10 cellular contexts compared by ENCODE assay signal in genomic region chr9:130693101-130693425, GRCh38. TPM values are rescaled to one million over a fixed set of nuclear protein-coding genes. Genes with fewer than 3 reads are reported as not detected.
DNase-seq lines count a peak whose midpoint lies in the region; ATAC-seq, FAIRE-seq and TF ChIP-seq lines count a peak whose summit lies in the region.
"Had no signal": no experiment of that assay in that cellular context is flagged by ENCODE, and none has a peak within 500 bp of the region (broad histone marks: within the 10 kb centered on the region; RNA-seq: fewer than 3 reads in every experiment).

No MANE protein-coding gene starts in this region.

- TF ChIP-seq CTCF in astrocyte (IDR thresholded peaks at IDR 0.05; ENCODE audit: insufficient read depth, low read depth, low read length): no peak
- TF ChIP-seq CTCF in lower lobe of right lung (IDR thresholded peaks at IDR 0.05): no peak
- TF ChIP-seq CTCF in transverse colon (IDR thresholded peaks at IDR 0.05): no peak

- peaks cover 22% of the 10 kb centered on the region for H4K20me1 ChIP-seq in astrocyte (ENCODE audit: insufficient read depth, low read length)

- H3K4me3 ChIP-seq in astrocyte (ENCODE audit: insufficient read depth, low read depth, low read length) (peak overlapping the region; percentile 94), lower lobe of right lung (peak overlapping the region; percentile 93), transverse colon (peak overlapping the region; percentile 19 to 78 (median 64))

- peak overlapping the region; percentile 94 for H3K4me3 Mint-ChIP-seq in activated T-cell treated with anti-CD3 and anti-CD28 coated beads, Interleukin-2, amount 50 U/mL, for 24 hours
- H3K4me3 Mint-ChIP-seq in astrocyte (ENCODE audit: unreplicated experiment): peak overlapping the region; percentile 99

- H3K79me2 ChIP-seq in astrocyte (ENCODE audit: insufficient read depth, low read length): peaks cover 39% of the 10 kb centered on the region

- H3K4me1 ChIP-seq in astrocyte (ENCODE audit: insufficient read depth, low read length): peaks cover 16% of the 10 kb centered on the region
- H3K4me1 ChIP-seq in lower lobe of right lung: peaks cover 25% of the 10 kb centered on the region
- peaks cover 2 to 31% (median 25%) of the 10 kb centered on the region in 4 donors for H3K4me1 ChIP-seq in transverse colon

- no peaks in the 10 kb centered on the region for H3K9me3 ChIP-seq in astrocyte (ENCODE audit: insufficient read depth, low read depth, low read length)
- no peaks in the 10 kb centered on the region for H3K9me3 ChIP-seq in lower lobe of right lung
- H3K9me3 ChIP-seq in transverse colon: no peaks in the 10 kb centered on the region

- no peak for TF ChIP-seq EP300 in transverse colon (IDR thresholded peaks at IDR 0.05; ENCODE audit: low read depth)

- H3K27ac ChIP-seq in astrocyte (ENCODE audit: low read depth, low read length) (peak overlapping the region; percentile 64), lower lobe of right lung (peak overlapping the region; percentile 59), transverse colon (peak overlapping the region; percentile 63 to 79 (median 70))

- no peaks in the 10 kb centered on the region for H3K27me3 ChIP-seq in astrocyte (ENCODE audit: insufficient read depth, low read length)
- no peaks in the 10 kb centered on the region for H3K27me3 ChIP-seq in lower lobe of right lung (ENCODE audit: low read depth)
- H3K27me3 ChIP-seq in transverse colon: no peaks in the 10 kb centered on the region

- peaks cover 48% of the 10 kb centered on the region for H3K36me3 Mint-ChIP-seq in activated T-cell treated with anti-CD3 and anti-CD28 coated beads, Interleukin-2, amount 50 U/mL, for 24 hours (ENCODE audit: low read depth)
- H3K36me3 Mint-ChIP-seq in astrocyte (ENCODE audit: low read depth, unreplicated experiment): peaks cover 17% of the 10 kb centered on the region

- H2AFZ ChIP-seq in astrocyte (ENCODE audit: low read depth, low read length): peak overlapping the region; percentile 90

- H3K27me3 Mint-ChIP-seq in activated T-cell treated with anti-CD3 and anti-CD28 coated beads, Interleukin-2, amount 50 U/mL, for 24 hours: no peaks in the 10 kb centered on the region
- peaks cover 4% of the 10 kb centered on the region for H3K27me3 Mint-ChIP-seq in astrocyte (ENCODE audit: low read depth, unreplicated experiment)

- H3K9me3 Mint-ChIP-seq in activated T-cell treated with anti-CD3 and anti-CD28 coated beads, Interleukin-2, amount 50 U/mL, for 24 hours: no peaks in the 10 kb centered on the region
- H3K9me3 Mint-ChIP-seq in astrocyte (ENCODE audit: unreplicated experiment): no peaks in the 10 kb centered on the region

- DNase-seq in activated T-cell treated with anti-CD3 and anti-CD28 coated beads, Interleukin-2, amount 50 U/mL, for 24 hours: no peak
- no peak for DNase-seq in activated T-cell treated with anti-CD3 and anti-CD28 coated beads, Interleukin-2, amount 50 U/mL, for 48 hours
- no peak for DNase-seq in astrocyte (ENCODE audit: low read depth)
- no peak for DNase-seq in lower lobe of right lung
- no peak for DNase-seq in transverse colon

- in situ Hi-C loops in transverse colon (cut with MboI; ENCODE audit: low pct_ligation_motif_present in 1 of 4, low pct_unique_long_range_greater_than_20kb in 1 of 4, low sequenced_read_pairs in 3 of 4): no loop called here

- peaks cover 47% of the 10 kb centered on the region for H3K4me1 Mint-ChIP-seq in activated T-cell treated with anti-CD3 and anti-CD28 coated beads, Interleukin-2, amount 50 U/mL, for 24 hours (ENCODE audit: low read depth)
- H3K4me1 Mint-ChIP-seq in astrocyte (ENCODE audit: low read depth, unreplicated experiment): peaks cover 29% of the 10 kb centered on the region

- peak overlapping the region; percentile 92 for H3K4me2 ChIP-seq in astrocyte (ENCODE audit: low read length)

- intact Hi-C loops in lower lobe of right lung (cut with DNase I) (no loop called here), transverse colon (cut with DNase I; ENCODE audit: low total_unique reads) (no loop called here)

- H3K27ac Mint-ChIP-seq in activated T-cell treated with anti-CD3 and anti-CD28 coated beads, Interleukin-2, amount 50 U/mL, for 24 hours: peak overlapping the region; percentile 96
- H3K27ac Mint-ChIP-seq in astrocyte (ENCODE audit: unreplicated experiment): peak overlapping the region; percentile 42

- peak overlapping the region; percentile 91 for H3K9ac ChIP-seq in astrocyte (ENCODE audit: low read length)

- no peak for FAIRE-seq in astrocyte (lab: Jason Lieb, UNC)

- peaks cover 12% of the 10 kb centered on the region for H3K36me3 ChIP-seq in astrocyte (ENCODE audit: insufficient read depth, low read length)
- peaks cover 29% of the 10 kb centered on the region for H3K36me3 ChIP-seq in lower lobe of right lung
- peaks cover 0 to 9% (median 2%) of the 10 kb centered on the region in 4 donors for H3K36me3 ChIP-seq in transverse colon

- ATAC-seq in lower lobe of right lung (no peak), HG02885 (IDR thresholded peaks at IDR 0.05; ENCODE audit: poor library complexity, unreplicated experiment) (no peak), GM18870 (IDR thresholded peaks at IDR 0.05; ENCODE audit: unreplicated experiment) (no peak), GM18909 (IDR thresholded peaks at IDR 0.05; ENCODE audit: poor library complexity, unreplicated experiment) (no peak)

- no peak for TF ChIP-seq POLR2A in transverse colon (IDR thresholded peaks at IDR 0.05)

- WGBS in transverse colon (ENCODE audit: low coverage in 1 of 2), 2 donors: 6 to 11% methylated on average over 7 to 8 of the region's 8 CpGs

RNA-seq across cellular contexts. Expression of gene EXOSC2, which starts 0.5 kb away (rescaled TPM):
- 21.0 and 28.1 TPM in 2 replicates for total RNA-seq in astrocyte
- 18.4 TPM for total RNA-seq in lower lobe of right lung
- total RNA-seq in transverse colon: 10 to 100 TPM in 3 of 4 donors, 1 to 10 TPM in 1; 2.2 to 17.1 (median 15.8) TPM

RNA-seq across cellular contexts. Expression of gene PRDM12, which starts 28.7 kb away (rescaled TPM):
- 0.23 and 0.38 TPM in 2 replicates for total RNA-seq in astrocyte
- not detected for total RNA-seq in lower lobe of right lung
- not detected for total RNA-seq in transverse colon
- total RNA-seq: renal cortical epithelial cell, RPMI7951 had no signal
